ENCODE assay signal across 15 cellular contexts in genomic region chr1:245493029-245493428, GRCh38.
DNase-seq lines count a peak whose midpoint lies in the region; ATAC-seq and TF ChIP-seq lines count a peak whose summit lies in the region.
"Had no signal": no experiment of that assay in that cellular context is flagged by ENCODE, and none has a peak within 500 bp of the region (broad histone marks: within the 10 kb centered on the region; RNA-seq: fewer than 3 reads in every experiment).

No MANE protein-coding gene starts in this region.

- H3K27ac ChIP-seq in AG04450 (ENCODE audit: low read depth, low read length) (no peak overlapping the region), GM23338 (ENCODE audit: low read depth) (no peak overlapping the region)
- H3K27ac ChIP-seq: breast epithelium, tibial nerve had no signal

- H3K4me3 Mint-ChIP-seq in GM23338 = no peak overlapping the region
- H3K4me3 Mint-ChIP-seq in chondrocyte (ENCODE audit: unreplicated experiment) = no peak overlapping the region
- H3K4me3 Mint-ChIP-seq: CD4-positive, alpha-beta T cell had no signal

- no peak for DNase-seq in AG04450 (ENCODE audit: low read depth, low spot score)
- DNase-seq in GM23338 (ENCODE audit: low spot score) = peak; percentile 70
- DNase-seq in NCI-H460 (ENCODE audit: extremely low read depth, low read depth) = peak; percentile 22
- DNase-seq in chondrocyte (ENCODE audit: low spot score) = no peak
- no peak for DNase-seq in activated CD4-positive, alpha-beta T cell treated with anti-CD3 and anti-CD28 coated beads, Interleukin-2, amount 50 U/mL, for 48 hours
- DNase-seq in NCI-H2196 treated with DMSO at 0.1 percent for 48 hours (lab: John Stamatoyannopoulos, UW; ENCODE audit: unreplicated experiment) = no peak
- DNase-seq: activated CD4-positive, CD25-positive, alpha-beta regulatory T cell; CD4-positive, alpha-beta T cell; NCI-H2081; Right ventricle myocardium superior had no signal

- H3K4me2 ChIP-seq in GM23338 = no peak overlapping the region

- H4K20me1 ChIP-seq in GM23338 (replicated peaks; ENCODE audit: insufficient read depth) = no peaks in the 10 kb centered on the region

- TF ChIP-seq CTCF in AG04450 (IDR thresholded peaks at IDR 0.05; ENCODE audit: low read depth, low read length) (peak; percentile 25; the same call in 1 of the 2 replicates), GM23338 (conservative IDR thresholded peaks at IDR 0.05; ENCODE audit: low read depth in 2 of 2) (peak; percentile 32 to 50), chondrocyte (IDR thresholded peaks at IDR 0.05) (peak; percentile 39)

- H3K9me2 ChIP-seq in GM23338 (ENCODE audit: insufficient read depth) = peaks cover 6% of the 10 kb centered on the region; the same call in 1 of the 2 replicates

- POLR2A ChIA-PET in AG04450 (lab: Yijun Ruan, JAX) = no interaction called here

- no peaks in the 10 kb centered on the region for H3K27me3 ChIP-seq in AG04450 (ENCODE audit: control insufficient read depth, insufficient read depth, low read length)
- H3K27me3 ChIP-seq in GM23338 (ENCODE audit: insufficient read depth) = no peaks in the 10 kb centered on the region
- H3K27me3 ChIP-seq: breast epithelium, tibial nerve had no signal

- no peak overlapping the region for H2AFZ ChIP-seq in GM23338

- H3K36me3 Mint-ChIP-seq in GM23338 (ENCODE audit: low read depth) (no peaks in the 10 kb centered on the region), chondrocyte (ENCODE audit: low read depth) (peaks cover 10% of the 10 kb centered on the region)

- no peaks in the 10 kb centered on the region for H3K36me3 ChIP-seq in GM23338 (ENCODE audit: insufficient read depth)
- H3K36me3 ChIP-seq: breast epithelium, tibial nerve had no signal

- H3K4me3 ChIP-seq in AG04450 (ENCODE audit: low read depth, low read length) (no peak overlapping the region), GM23338 (no peak overlapping the region)
- H3K4me3 ChIP-seq: breast epithelium, tibial nerve had no signal

- H3K4me1 ChIP-seq in GM23338 (ENCODE audit: insufficient read depth) = peaks cover 9% of the 10 kb centered on the region; the same call in 1 of the 2 replicates
- H3K4me1 ChIP-seq: breast epithelium, tibial nerve had no signal

- H3K4me1 Mint-ChIP-seq in GM23338 (peaks cover 17% of the 10 kb centered on the region; the same call in 2 of the 3 replicates), chondrocyte (ENCODE audit: low read depth) (peaks cover 7% of the 10 kb centered on the region)

- ATAC-seq in GM23338 (peak; percentile 35; the same call in 1 of the 3 replicates), HG02759 (IDR thresholded peaks at IDR 0.05; ENCODE audit: unreplicated experiment) (no peak), GM21423 (IDR thresholded peaks at IDR 0.05; ENCODE audit: unreplicated experiment) (no peak)
- ATAC-seq: esophagus mucosa had no signal

- no peaks in the 10 kb centered on the region for H3K9me3 ChIP-seq in AG04450 (ENCODE audit: control insufficient read depth, insufficient read depth, low read length)
- H3K9me3 ChIP-seq: breast epithelium, tibial nerve had no signal

- H3K27me3 Mint-ChIP-seq in GM23338 (ENCODE audit: insufficient read depth, low read depth, poor library complexity) = no peaks in the 10 kb centered on the region
- no peaks in the 10 kb centered on the region for H3K27me3 Mint-ChIP-seq in chondrocyte (ENCODE audit: low read depth)
- H3K27me3 Mint-ChIP-seq: CD4-positive, alpha-beta T cell had no signal

- H3K27ac Mint-ChIP-seq in GM23338 (no peak overlapping the region), chondrocyte (ENCODE audit: unreplicated experiment) (no peak overlapping the region)
- H3K27ac Mint-ChIP-seq: CD4-positive, alpha-beta T cell had no signal

- no peaks in the 10 kb centered on the region for H3K79me2 ChIP-seq in GM23338 (replicated peaks; ENCODE audit: insufficient read depth)

- no peaks in the 10 kb centered on the region for H3F3A ChIP-seq in GM23338 (replicated peaks; ENCODE audit: low read depth)

- CTCF ChIA-PET in AG04450 (lab: Charles Lee) = no interaction called here

- peaks cover 8% of the 10 kb centered on the region; the same call in 1 of the 3 replicates for H3K9me3 Mint-ChIP-seq in GM23338
- H3K9me3 Mint-ChIP-seq in chondrocyte (ENCODE audit: low read depth) = peaks cover 20% of the 10 kb centered on the region
- H3K9me3 Mint-ChIP-seq: CD4-positive, alpha-beta T cell had no signal

TF ChIP-seq in GM23338, 12 proteins besides CTCF, POLR2A, EP300 and RAD21 (continues in another document):
- no peak for TF ChIP-seq REST (IDR thresholded peaks at IDR 0.05; ENCODE audit: unreplicated experiment)
- TF ChIP-seq ZNF114 (CRISPR knock-in tag; IDR thresholded peaks at IDR 0.05) = no peak
- no peak for TF ChIP-seq POLR2AphosphoS5 (IDR thresholded peaks at IDR 0.05; ENCODE audit: low read depth)
- no peak for TF ChIP-seq NANOG (IDR thresholded peaks at IDR 0.05; ENCODE audit: borderline replicate concordance)
- TF ChIP-seq JUNB (IDR thresholded peaks at IDR 0.05; ENCODE audit: unreplicated experiment) = no peak
- TF ChIP-seq EZH2 (IDR thresholded peaks at IDR 0.05; ENCODE audit: low read depth, unreplicated experiment) = no peak
- TF ChIP-seq STAT1 (IDR thresholded peaks at IDR 0.05; ENCODE audit: unreplicated experiment) = no peak
- TF ChIP-seq EZH2phosphoT487 (IDR thresholded peaks at IDR 0.05; ENCODE audit: unreplicated experiment) = no peak
- TF ChIP-seq ZNF331 (CRISPR knock-in tag; IDR thresholded peaks at IDR 0.05; ENCODE audit: low read depth) = no peak
- TF ChIP-seq ETS1 (IDR thresholded peaks at IDR 0.05) = no peak
- no peak for TF ChIP-seq CREB1 (CRISPR knock-in tag; IDR thresholded peaks at IDR 0.05; ENCODE audit: low read depth)

Comparison
In these comparisons a context has a peak if more than half of its experiments do, and no peak if none do; other contexts are left out.
1. DNase-seq: peak in GM23338 (single experiment) and NCI-H460 (single experiment); none in AG04450 (single experiment), chondrocyte (single experiment), activated CD4-positive, alpha-beta T cell treated with anti-CD3 and anti-CD28 coated beads, Interleukin-2, amount 50 U/mL, for 48 hours (0 of 2) and NCI-H2196 treated with DMSO at 0.1 percent for 48 hours (single experiment).
2. Peak in every context shown above with its lines, with median percentiles within 50 percentile points of each other: CTCF ChIP-seq.